In the genomic region with DNA sequence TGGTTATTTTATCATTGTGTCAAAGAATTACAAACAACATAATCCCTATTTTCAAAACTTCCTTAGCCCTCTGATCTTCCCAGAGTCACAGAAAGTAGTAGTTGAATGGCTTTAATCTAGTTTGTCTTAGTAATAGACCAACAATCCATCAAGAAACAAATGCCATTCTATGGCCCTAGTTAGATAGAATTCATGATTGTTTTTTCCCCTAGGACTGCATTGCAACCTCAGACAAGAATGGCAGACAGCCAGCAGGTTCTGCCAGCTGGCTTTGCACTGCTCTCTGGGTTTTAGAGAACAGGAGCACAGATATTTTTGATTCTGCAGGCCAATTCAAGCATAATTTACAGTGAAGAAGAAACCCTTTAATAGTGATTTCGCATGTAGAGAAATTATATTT, we compare ENCODE assay signal across 12 cellular contexts. TPM values are rescaled to one million over a fixed set of nuclear protein-coding genes. Genes with fewer than 3 reads are reported as not detected.
DNase-seq lines count a peak whose midpoint lies in the region; ATAC-seq and TF ChIP-seq lines count a peak whose summit lies in the region.
"Had no signal": no experiment of that assay in that cellular context is flagged by ENCODE, and none has a peak within 500 bp of the region (broad histone marks: within the 10 kb centered on the region; RNA-seq: fewer than 3 reads in every experiment).

No MANE protein-coding gene starts in this region.

- H3K27ac ChIP-seq in neural progenitor cell = peak overlapping the region; percentile 27
- H3K27ac ChIP-seq in colonic mucosa = no peak overlapping the region
- H3K27ac ChIP-seq: WERI-Rb-1 had no signal

- no peaks in the 10 kb centered on the region for H3K9me3 Mint-ChIP-seq in neural progenitor cell
- peaks cover 6% of the 10 kb centered on the region for H3K9me3 Mint-ChIP-seq in activated naive CD4-positive, alpha-beta T cell treated with anti-CD3 and anti-CD28 coated beads for 36 hours

- peaks cover 17% of the 10 kb centered on the region for H4K20me1 ChIP-seq in neural progenitor cell (ENCODE audit: low read depth)

- H3K79me2 ChIP-seq in neural progenitor cell (ENCODE audit: low read depth) = peaks cover 21% of the 10 kb centered on the region

- no peaks in the 10 kb centered on the region for H3K27me3 Mint-ChIP-seq in neural progenitor cell (ENCODE audit: insufficient read depth, low read depth)
- no peaks in the 10 kb centered on the region for H3K27me3 Mint-ChIP-seq in activated naive CD4-positive, alpha-beta T cell treated with anti-CD3 and anti-CD28 coated beads for 36 hours (ENCODE audit: low read depth)

- H3F3A ChIP-seq in neural progenitor cell (ENCODE audit: low read depth) = peaks cover 11% of the 10 kb centered on the region

- no peak for ATAC-seq in HG03196 (IDR thresholded peaks at IDR 0.05; ENCODE audit: unreplicated experiment)

- H3K9ac ChIP-seq in neural progenitor cell (no peak overlapping the region), colonic mucosa (ENCODE audit: low read depth in 2 of 2, low read length in 2 of 2) (no peak overlapping the region)

- no peaks in the 10 kb centered on the region for H3K27me3 ChIP-seq in neural progenitor cell
- no peaks in the 10 kb centered on the region for H3K27me3 ChIP-seq in colonic mucosa

- H3K36me3 ChIP-seq in neural progenitor cell = no peaks in the 10 kb centered on the region
- H3K36me3 ChIP-seq in colonic mucosa = no peaks in the 10 kb centered on the region
- H3K36me3 ChIP-seq: WERI-Rb-1 had no signal

- no peak overlapping the region for H3K4me3 Mint-ChIP-seq in neural progenitor cell
- H3K4me3 Mint-ChIP-seq in activated naive CD4-positive, alpha-beta T cell treated with anti-CD3 and anti-CD28 coated beads for 36 hours = no peak overlapping the region

- no peak overlapping the region for H3K4me3 ChIP-seq in neural progenitor cell
- H3K4me3 ChIP-seq in colonic mucosa = no peak overlapping the region

- no peak overlapping the region for H2AFZ ChIP-seq in neural progenitor cell (replicated peaks)

- no peaks in the 10 kb centered on the region for H3K9me3 ChIP-seq in neural progenitor cell (ENCODE audit: low read depth)
- H3K9me3 ChIP-seq in colonic mucosa = no peaks in the 10 kb centered on the region

- no peaks in the 10 kb centered on the region for H3K4me1 Mint-ChIP-seq in neural progenitor cell
- H3K4me1 Mint-ChIP-seq in activated naive CD4-positive, alpha-beta T cell treated with anti-CD3 and anti-CD28 coated beads for 36 hours (ENCODE audit: low read depth) = no peaks in the 10 kb centered on the region

- peak overlapping the region; percentile 21 for H3K4me2 ChIP-seq in neural progenitor cell

- no peaks in the 10 kb centered on the region for H3K36me3 Mint-ChIP-seq in neural progenitor cell
- no peaks in the 10 kb centered on the region for H3K36me3 Mint-ChIP-seq in activated naive CD4-positive, alpha-beta T cell treated with anti-CD3 and anti-CD28 coated beads for 36 hours (ENCODE audit: low read depth)

- H3K27ac Mint-ChIP-seq in neural progenitor cell = no peak overlapping the region
- H3K27ac Mint-ChIP-seq in activated naive CD4-positive, alpha-beta T cell treated with anti-CD3 and anti-CD28 coated beads for 36 hours = no peak overlapping the region

- intact Hi-C loops in activated naive CD4-positive, alpha-beta T cell treated with anti-CD3 and anti-CD28 coated beads for 36 hours (cut with micrococcal nuclease) = no loop called here
- intact Hi-C loops in colonic mucosa (cut with DNase I) = no loop called here

- TF ChIP-seq CTCF in neural progenitor cell (IDR thresholded peaks at IDR 0.05) (no peak), colonic mucosa (IDR thresholded peaks at IDR 0.05) (no peak)

- CTCF ChIA-PET in activated naive CD4-positive, alpha-beta T cell treated with anti-CD3 and anti-CD28 coated beads for 36 hours (lab: Charles Lee) = no interaction called here

- H3K4me1 ChIP-seq in neural progenitor cell (peaks cover 22% of the 10 kb centered on the region), colonic mucosa (no peaks in the 10 kb centered on the region)

- DNase-seq in DMS 273 treated with DMSO at 0.1 percent for 48 hours (lab: John Stamatoyannopoulos, UW) (peak; percentile 28), NCI-H2081 treated with DMSO at 0.1 percent for 48 hours (lab: John Stamatoyannopoulos, UW) (peak; percentile 66), cerebellar nuclear complex (lab: John Stamatoyannopoulos, UW) (peak; percentile 78 to 82), neural progenitor cell (ENCODE audit: low spot score) (peak; percentile 21), mesenteric fat pad (ENCODE audit: low spot score) (no peak), colonic mucosa (no peak)
- DNase-seq in activated naive CD4-positive, alpha-beta T cell treated with anti-CD3 and anti-CD28 coated beads for 36 hours = no peak
- DNase-seq: activated naive CD4-positive, alpha-beta T cell treated with anti-CD3 and anti-CD28 coated beads, Interleukin-2, amount 50 U/mL, for 16 hours; GOT3; kidney glomerular epithelial cell; WERI-Rb-1 had no signal

RNA-seq across cellular contexts. Expression of a gene that starts 33.8 kb away (rescaled TPM):
- total RNA-seq in neural progenitor cell (ENCODE audit: low replicate concordance) (28.1 and 36.9 TPM in 2 replicates), mesenteric fat pad (0.87 TPM), colonic mucosa (1 to 10 TPM in 1 of 2 donors, under 1 TPM in 1; 0.94 to 3.2 TPM)
- not detected for total RNA-seq in activated naive CD4-positive, alpha-beta T cell treated with anti-CD3 and anti-CD28 coated beads for 36 hours

Comparison
In these comparisons a context has a peak if more than half of its experiments do, and no peak if none do; other contexts are left out.
1. DNase-seq: peak in DMS 273 treated with DMSO at 0.1 percent for 48 hours (single experiment), NCI-H2081 treated with DMSO at 0.1 percent for 48 hours (single experiment), cerebellar nuclear complex (2 of 2) and neural progenitor cell (single experiment); none in mesenteric fat pad (single experiment), activated naive CD4-positive, alpha-beta T cell treated with anti-CD3 and anti-CD28 coated beads for 36 hours (single experiment) and colonic mucosa (single experiment).